In genomic region chr7:54981913-54982312, GRCh38 we compare ENCODE assay signal across 20 cellular contexts. TPM values are rescaled to one million over a fixed set of nuclear protein-coding genes. Genes with fewer than 3 reads are reported as not detected.
DNase-seq lines count a peak whose midpoint lies in the region; ATAC-seq, FAIRE-seq and TF ChIP-seq lines count a peak whose summit lies in the region.
"Had no signal": no experiment of that assay in that cellular context is flagged by ENCODE, and none has a peak within 500 bp of the region (broad histone marks: within the 10 kb centered on the region; RNA-seq: fewer than 3 reads in every experiment).

No MANE protein-coding gene starts in this region.

- no peaks in the 10 kb centered on the region for H3K27me3 Mint-ChIP-seq in activated naive CD4-positive, alpha-beta T cell treated with anti-CD3 and anti-CD28 coated beads, Interleukin-2, amount 10 ng/mL, durations not matched to agents 7 days and 5 days
- H3K27me3 Mint-ChIP-seq in activated naive CD4-positive, alpha-beta T cell treated with anti-CD3 and anti-CD28 coated beads for 36 hours (ENCODE audit: low read depth) = peaks cover 10% of the 10 kb centered on the region

- H3K9me3 Mint-ChIP-seq in activated naive CD4-positive, alpha-beta T cell treated with anti-CD3 and anti-CD28 coated beads, Interleukin-2, amount 10 ng/mL, durations not matched to agents 7 days and 5 days = peaks cover 2% of the 10 kb centered on the region
- H3K9me3 Mint-ChIP-seq in activated naive CD4-positive, alpha-beta T cell treated with anti-CD3 and anti-CD28 coated beads for 36 hours = no peaks in the 10 kb centered on the region
- H3K9me3 Mint-ChIP-seq: CD8-positive, alpha-beta T cell had no signal

- H3K27ac ChIP-seq in K562 (ENCODE audit: extremely low read depth, low read depth, low read length) = no peak overlapping the region
- H3K27ac ChIP-seq in kidney (ENCODE audit: low read depth in 2 of 2, low read length in 2 of 2) = no peak overlapping the region
- H3K27ac ChIP-seq: BLaER1, GM23248 had no signal

- H3K4me3 Mint-ChIP-seq in activated naive CD4-positive, alpha-beta T cell treated with anti-CD3 and anti-CD28 coated beads, Interleukin-2, amount 10 ng/mL, durations not matched to agents 7 days and 5 days = no peak overlapping the region
- no peak overlapping the region for H3K4me3 Mint-ChIP-seq in activated naive CD4-positive, alpha-beta T cell treated with anti-CD3 and anti-CD28 coated beads for 36 hours
- H3K4me3 Mint-ChIP-seq: CD14-positive monocyte; CD8-positive, alpha-beta T cell had no signal

- no peaks in the 10 kb centered on the region for H3K9me1 ChIP-seq in K562 (ENCODE audit: control insufficient read depth, insufficient read depth, low read length)

- no peaks in the 10 kb centered on the region for H3K79me2 ChIP-seq in K562 (ENCODE audit: control insufficient read depth, insufficient read depth, low read length)

- DNase-seq in activated naive CD4-positive, alpha-beta T cell treated with anti-CD3 and anti-CD28 coated beads, Interleukin-2, amount 10 ng/mL, durations not matched to agents 7 days and 5 days = no peak
- DNase-seq in activated naive CD4-positive, alpha-beta T cell treated with anti-CD3 and anti-CD28 coated beads for 36 hours = no peak
- peak; percentile 16 for DNase-seq in RPMI8226
- peak; percentile 23 to 67 (median 48) for DNase-seq in K562 (ENCODE audit: extremely low read depth in 1 of 4, low spot score in 3 of 4)
- no peak for DNase-seq in kidney
- DNase-seq in NCI-H526 treated with DMSO at 0.1 percent for 48 hours (lab: John Stamatoyannopoulos, UW) = no peak
- DNase-seq in Right ventricle myocardium inferior (ENCODE audit: missing footprints) = no peak
- DNase-seq: 8988T; CD8-positive, alpha-beta T cell; COR-L47; DMS 273 treated with DMSO at 0.1 percent for 48 hours; DMS53; DND-41; EL; GM23248 had no signal

- CTCF ChIA-PET in activated naive CD4-positive, alpha-beta T cell treated with anti-CD3 and anti-CD28 coated beads, Interleukin-2, amount 10 ng/mL, durations not matched to agents 7 days and 5 days (lab: Charles Lee) = no interaction called here
- CTCF ChIA-PET in activated naive CD4-positive, alpha-beta T cell treated with anti-CD3 and anti-CD28 coated beads for 36 hours (lab: Charles Lee) = no interaction called here
- CTCF ChIA-PET in K562 (lab: Yijun Ruan, JAX; ENCODE audit: low intra/inter-chr PET ratio) = no interaction called here

- H3K36me3 ChIP-seq in K562 (ENCODE audit: control insufficient read depth, insufficient read depth, low read length) (no peaks in the 10 kb centered on the region), kidney (ENCODE audit: control insufficient read depth in 1 of 2, insufficient read depth in 2 of 2, low read length in 2 of 2) (no peaks in the 10 kb centered on the region)
- H3K36me3 ChIP-seq: BLaER1, HAP-1 had no signal

- H3K9me3 ChIP-seq in K562 (replicated peaks; ENCODE audit: control insufficient read depth, insufficient read depth, low read depth, low read length) = no peaks in the 10 kb centered on the region
- no peaks in the 10 kb centered on the region for H3K9me3 ChIP-seq in kidney (ENCODE audit: control insufficient read depth in 1 of 2, low read length in 2 of 2)
- H3K9me3 ChIP-seq: BLaER1, HAP-1 had no signal

- no peak for TF ChIP-seq RAD21 in K562 (CRISPR knock-in tag; conservative IDR thresholded peaks at IDR 0.05 in 1 of 2, IDR thresholded peaks at IDR 0.05 in 1 of 2)

- POLR2A ChIA-PET in K562 (lab: Yijun Ruan, JAX) = no interaction called here

- peak overlapping the region; percentile 58 for H3K27ac Mint-ChIP-seq in activated naive CD4-positive, alpha-beta T cell treated with anti-CD3 and anti-CD28 coated beads, Interleukin-2, amount 10 ng/mL, durations not matched to agents 7 days and 5 days
- H3K27ac Mint-ChIP-seq in activated naive CD4-positive, alpha-beta T cell treated with anti-CD3 and anti-CD28 coated beads for 36 hours = no peak overlapping the region
- H3K27ac Mint-ChIP-seq: CD14-positive monocyte; CD8-positive, alpha-beta T cell had no signal

- H3K9ac ChIP-seq in K562 (ENCODE audit: insufficient read depth in 1 of 2, low read depth in 2 of 2, low read length in 2 of 2) = no peak overlapping the region; a peak in 1 of 4 replicates
- H3K9ac ChIP-seq in kidney (ENCODE audit: low read length in 2 of 2) = no peak overlapping the region
- H3K9ac ChIP-seq: BLaER1, GM23248 had no signal

- H3K4me3 ChIP-seq in K562 (no peak overlapping the region), kidney (ENCODE audit: low read length in 2 of 2) (no peak overlapping the region)
- H3K4me3 ChIP-seq: BLaER1, GM23248, HAP-1 had no signal

- intact Hi-C loops in activated naive CD4-positive, alpha-beta T cell treated with anti-CD3 and anti-CD28 coated beads for 36 hours (cut with micrococcal nuclease) = no loop called here
- intact Hi-C loops in K562 (cut with micrococcal nuclease) (no loop called here), kidney (cut with DNase I) (no loop called here), Right ventricle myocardium inferior (cut with DNase I) (no loop called here)

- no TSS peak for BruUV-seq in K562 (replicated peaks; lab: Mats Ljungman, UMichigan)

- H3K4me1 ChIP-seq in K562 (replicated peaks in 1 of 2; ENCODE audit: control insufficient read depth in 2 of 2, insufficient read depth in 2 of 2, low read length in 2 of 2) = no peaks in the 10 kb centered on the region
- no peaks in the 10 kb centered on the region for H3K4me1 ChIP-seq in kidney (ENCODE audit: control insufficient read depth in 1 of 2, insufficient read depth in 1 of 2, low read depth in 1 of 2, low read length in 2 of 2)
- H3K4me1 ChIP-seq: BLaER1, HAP-1 had no signal

- H3K27me3 ChIP-seq in K562 (ENCODE audit: control insufficient read depth in 2 of 2, insufficient read depth in 2 of 2, low read length in 2 of 2) = no peaks in the 10 kb centered on the region
- H3K27me3 ChIP-seq: BLaER1 had no signal

- H4K20me1 ChIP-seq in K562 (replicated peaks; ENCODE audit: control insufficient read depth, insufficient read depth, low read length) = no peaks in the 10 kb centered on the region
- H4K20me1 ChIP-seq: BLaER1 had no signal

- TF ChIP-seq CTCF in K562 (IDR thresholded peaks at IDR 0.05 in 2 of 3, conservative IDR thresholded peaks at IDR 0.05 in 1 of 3; ENCODE audit: insufficient read depth in 2 of 3, low read depth in 1 of 3, low read length in 3 of 3) = no peak
- TF ChIP-seq CTCF in kidney (IDR thresholded peaks at IDR 0.05; ENCODE audit: borderline replicate concordance, extremely low read depth, insufficient read depth) = no peak

- peak overlapping the region; percentile 75 for H3K4me2 ChIP-seq in K562 (ENCODE audit: insufficient read depth, low read length)
- H3K4me2 ChIP-seq: BLaER1 had no signal

- H3K36me3 Mint-ChIP-seq in activated naive CD4-positive, alpha-beta T cell treated with anti-CD3 and anti-CD28 coated beads, Interleukin-2, amount 10 ng/mL, durations not matched to agents 7 days and 5 days = no peaks in the 10 kb centered on the region
- no peaks in the 10 kb centered on the region for H3K36me3 Mint-ChIP-seq in activated naive CD4-positive, alpha-beta T cell treated with anti-CD3 and anti-CD28 coated beads for 36 hours (ENCODE audit: low read depth)
- H3K36me3 Mint-ChIP-seq: CD14-positive monocyte; CD8-positive, alpha-beta T cell had no signal

- in situ Hi-C loops in K562 (cut with MboI) = no loop called here

- no peaks in the 10 kb centered on the region for H3K4me1 Mint-ChIP-seq in activated naive CD4-positive, alpha-beta T cell treated with anti-CD3 and anti-CD28 coated beads, Interleukin-2, amount 10 ng/mL, durations not matched to agents 7 days and 5 days
- no peaks in the 10 kb centered on the region for H3K4me1 Mint-ChIP-seq in activated naive CD4-positive, alpha-beta T cell treated with anti-CD3 and anti-CD28 coated beads for 36 hours (ENCODE audit: low read depth)
- H3K4me1 Mint-ChIP-seq: CD14-positive monocyte had no signal

- FAIRE-seq in K562 (lab: Jason Lieb, UNC) (peak; percentile 84), kidney (lab: Jason Lieb, UNC) (no peak)
- FAIRE-seq: GM12892, GM18507 had no signal

- TF ChIP-seq EP300 in K562 (IDR thresholded peaks at IDR 0.05; ENCODE audit: low read length) = no peak

- WGBS in K562 (ENCODE audit: insufficient coverage, low coverage, missing lambda C conversion rate) = under 1% methylated on average over 11 of the region's 11 CpGs

- H2AFZ ChIP-seq in K562 (ENCODE audit: low read depth, low read length) = peak overlapping the region; percentile 84
- H2AFZ ChIP-seq: GM23248 had no signal

- ATAC-seq in K562 = peak; percentile 100
- no peak for ATAC-seq in Right ventricle myocardium inferior
- ATAC-seq: CD8-positive, alpha-beta T cell had no signal

- TF ChIP-seq POLR2A in K562 (conservative IDR thresholded peaks at IDR 0.05) = no peak

TF ChIP-seq in K562, 482 proteins besides CTCF, POLR2A, EP300 and RAD21 (continues in another document):
- no peak for TF ChIP-seq EP400 (IDR thresholded peaks at IDR 0.05)

RNA-seq across cellular contexts. Expression of gene EGFR, which starts 36.9 kb away (rescaled TPM):
- not detected for total RNA-seq in activated naive CD4-positive, alpha-beta T cell treated with anti-CD3 and anti-CD28 coated beads for 36 hours
- total RNA-seq in K562 (2011; cell fraction: chromatin; rRNA removed; ENCODE audit: low replicate concordance) = not detected in 2 replicates
- not detected in 2 replicates for total RNA-seq in K562 (2011; cell fraction: nucleolus; rRNA removed)
- total RNA-seq in K562 (2011; cell fraction: nucleoplasm; rRNA removed) = not detected in 2 replicates
- total RNA-seq in K562 (2014; rRNA removed) = not detected in 2 replicates
- total RNA-seq in K562 (2014; rRNA removed; fragmentation: Illumina TruSeq; extraction: Trizol) = not detected in 2 replicates
- total RNA-seq in K562 (2015; rRNA removed; fragmentation: Illumina TruSeq; extraction: Trizol) = not detected in 2 replicates
- 0.13 and 0.18 TPM in 2 replicates for total RNA-seq in K562 (2021)
- not detected in 2 replicates for polyA plus RNA-seq in K562 (2011; rRNA removed)
- polyA plus RNA-seq in K562 (2011; cell fraction: cytosol; rRNA removed) = not detected in 2 replicates
- polyA plus RNA-seq in K562 (2011; cell fraction: nucleus; rRNA removed) = not detected in 2 replicates
- not detected in 2 replicates for polyA plus RNA-seq in K562 (2012)
- polyA plus RNA-seq in K562 (2014; fragmentation: Illumina TruSeq; extraction: Trizol) = not detected in 2 replicates
- not detected for polyA plus RNA-seq in K562 (2014; fragmentation: Nextera tagmentation; extraction: Ambion mirVana)
- polyA plus RNA-seq in K562 (2014; rRNA removed) = not detected in 2 replicates
- polyA minus RNA-seq in K562 (2011; rRNA and poly(A)+ RNA removed) = not detected in 2 replicates
- polyA minus RNA-seq in K562 (2011; cell fraction: cytosol; rRNA and poly(A)+ RNA removed) = 0.19 and 0.73 TPM in 2 replicates
- polyA minus RNA-seq in K562 (2011; cell fraction: nucleus; rRNA and poly(A)+ RNA removed) = under 0.01 TPM in 1 of 2 replicates, not detected in the other
- total RNA-seq in kidney = 61.3 TPM
- polyA plus RNA-seq in kidney (ENCODE audit: insufficient read depth, low read depth, low replicate concordance) = 5.9 TPM
- total RNA-seq in Right ventricle myocardium inferior = 11.4 TPM
- total RNA-seq: CD8-positive, alpha-beta T cell had no signal
- polyA plus RNA-seq: CD14-positive monocyte had no signal

Comparison
In these comparisons a context has a peak if more than half of its experiments do, and no peak if none do; other contexts are left out.
1. DNase-seq: peak in RPMI8226 (single experiment) and K562 (4 of 4); none in activated naive CD4-positive, alpha-beta T cell treated with anti-CD3 and anti-CD28 coated beads, Interleukin-2, amount 10 ng/mL, durations not matched to agents 7 days and 5 days (single experiment), activated naive CD4-positive, alpha-beta T cell treated with anti-CD3 and anti-CD28 coated beads for 36 hours (single experiment), kidney (single experiment), NCI-H526 treated with DMSO at 0.1 percent for 48 hours (single experiment) and Right ventricle myocardium inferior (single experiment).
2. RNA of gene EGFR, which starts 36.9 kb away (total RNA-seq): 61.3 TPM in kidney (single experiment) and 11.4 TPM in Right ventricle myocardium inferior (single experiment); not detected in activated naive CD4-positive, alpha-beta T cell treated with anti-CD3 and anti-CD28 coated beads for 36 hours and 0.13 to 0.18 TPM in K562; every median in the first group is over 10 times any median in the second.